In the genomic region with DNA sequence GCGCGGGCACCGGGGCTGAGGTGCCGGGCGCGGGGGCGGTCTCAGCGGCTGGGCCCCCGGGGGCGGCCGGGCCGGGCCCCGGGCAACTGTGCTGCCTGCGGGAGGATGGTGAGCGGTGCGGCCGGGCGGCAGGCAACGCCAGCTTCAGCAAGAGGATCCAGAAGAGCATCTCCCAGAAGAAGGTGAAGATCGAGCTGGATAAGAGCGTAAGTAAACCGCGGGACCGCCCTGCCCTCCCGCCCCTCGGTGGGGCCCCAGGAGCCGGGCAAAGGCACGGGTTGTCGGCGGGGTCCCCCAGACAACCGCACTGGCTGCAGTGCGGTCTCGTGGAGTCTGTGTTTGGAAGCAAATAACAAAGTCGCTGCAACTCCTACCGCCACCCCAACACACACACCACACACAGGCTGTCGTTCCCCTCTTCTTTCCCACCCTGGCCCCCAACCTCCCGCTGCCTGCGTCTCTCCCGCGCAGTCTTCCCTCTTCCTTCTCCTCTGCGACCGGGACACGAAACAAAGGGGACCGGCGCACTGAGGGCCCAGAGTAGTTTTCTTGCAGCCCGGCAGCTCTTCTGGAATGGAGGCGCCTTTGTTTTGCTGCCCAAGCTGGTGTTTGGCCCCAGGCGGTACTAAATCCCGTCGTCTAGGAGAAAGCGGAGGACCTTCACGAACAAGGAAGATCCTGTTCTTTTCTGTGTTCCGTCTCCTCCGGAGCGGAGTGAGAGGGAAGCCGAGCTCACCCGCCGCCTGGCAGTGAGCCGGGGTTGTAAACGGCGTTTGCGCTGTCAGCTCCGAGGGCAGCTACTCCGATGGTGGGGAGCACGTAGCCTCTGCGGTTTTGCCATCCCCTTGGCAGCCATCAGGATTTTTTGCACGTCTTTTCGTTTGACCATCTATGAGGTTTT, we compare ENCODE assay signal across 8 cellular contexts. TPM values are rescaled to one million over a fixed set of nuclear protein-coding genes. Genes with fewer than 3 reads are reported as not detected.
DNase-seq lines count a peak whose midpoint lies in the region; ATAC-seq and TF ChIP-seq lines count a peak whose summit lies in the region.

No MANE protein-coding gene starts in this region.

- no peaks in the 10 kb centered on the region for H3K36me3 ChIP-seq in mucosa of descending colon (ENCODE audit: low read depth)

- H3K4me3 Mint-ChIP-seq in stimulated activated naive B cell treated with anti-CD40 and anti-IgM and Interleukin-4, amounts not matched to agents 10 μg/mL and 1 μg/mL and 100 μg/mL, for 72 hours: peak overlapping the region; percentile 99 to 100

- no peak for TF ChIP-seq CTCF in mucosa of descending colon (IDR thresholded peaks at IDR 0.05)

- H3K9me3 ChIP-seq in mucosa of descending colon: no peaks in the 10 kb centered on the region

- peaks cover 7% of the 10 kb centered on the region for H3K4me1 ChIP-seq in mucosa of descending colon (ENCODE audit: low read depth)

- H3K4me1 Mint-ChIP-seq in stimulated activated naive B cell treated with anti-CD40 and anti-IgM and Interleukin-4, amounts not matched to agents 10 μg/mL and 1 μg/mL and 100 μg/mL, for 72 hours: peaks cover 5 to 17% of the 10 kb centered on the region in 2 donors

- H3K27ac ChIP-seq in epithelial cell of prostate: peak overlapping the region; percentile 79

- DNase-seq in C1 segment of cervical spinal cord (lab: John Stamatoyannopoulos, UW): peak in 13 of 14 donors; percentile 40 to 86 (median 78)
- DNase-seq in GM19238 (ENCODE audit: insufficient read length, low spot score): peak; percentile 34
- DNase-seq in NOMO-1 treated with dmso at 0.1 percent for 144 hours (lab: John Stamatoyannopoulos, UW; ENCODE audit: unreplicated experiment): peak; percentile 36
- peak; percentile 26 for DNase-seq in activated T-cell treated with anti-CD3 and anti-CD28 coated beads for 48 hours (ENCODE audit: low read depth)
- no peak for DNase-seq in epithelial cell of prostate (ENCODE audit: low read depth, low spot score)
- DNase-seq in mucosa of descending colon: peak; percentile 74 to 80 (median 79)
- DNase-seq in stimulated activated naive B cell treated with anti-CD40 and anti-IgM and Interleukin-4, amounts not matched to agents 10 μg/mL and 1 μg/mL and 100 μg/mL, for 72 hours: peak; percentile 17

- peaks cover 2 to 6% of the 10 kb centered on the region in 2 donors for H3K36me3 Mint-ChIP-seq in stimulated activated naive B cell treated with anti-CD40 and anti-IgM and Interleukin-4, amounts not matched to agents 10 μg/mL and 1 μg/mL and 100 μg/mL, for 72 hours

- peaks cover 0 to 5% of the 10 kb centered on the region in 2 donors for H3K27me3 Mint-ChIP-seq in stimulated activated naive B cell treated with anti-CD40 and anti-IgM and Interleukin-4, amounts not matched to agents 10 μg/mL and 1 μg/mL and 100 μg/mL, for 72 hours

- ATAC-seq in HG03378 (IDR thresholded peaks at IDR 0.05; ENCODE audit: unreplicated experiment) (peak; percentile 11), mucosa of descending colon (peak; percentile 35)
- ATAC-seq in stimulated activated naive B cell treated with anti-CD40 and anti-IgM and Interleukin-4, amounts not matched to agents 10 μg/mL and 1 μg/mL and 100 μg/mL, for 72 hours (replicated peaks): peak; percentile 12 to 16

- intact Hi-C loops in mucosa of descending colon (cut with DNase I, micrococcal nuclease): no loop called here

- H3K9me3 Mint-ChIP-seq in stimulated activated naive B cell treated with anti-CD40 and anti-IgM and Interleukin-4, amounts not matched to agents 10 μg/mL and 1 μg/mL and 100 μg/mL, for 72 hours: no peaks in the 10 kb centered on the region

- peak overlapping the region; percentile 69 for H3K4me3 ChIP-seq in mucosa of descending colon

- H3K27ac Mint-ChIP-seq in stimulated activated naive B cell treated with anti-CD40 and anti-IgM and Interleukin-4, amounts not matched to agents 10 μg/mL and 1 μg/mL and 100 μg/mL, for 72 hours: peak overlapping the region; percentile 85

RNA-seq across cellular contexts. Expression of a gene that starts 0.8 kb away (rescaled TPM):
- 10 to 100 TPM in 2 of 3 donors, 1 to 10 TPM in 1; 3.8 to 22.6 (median 12.4) TPM for total RNA-seq in mucosa of descending colon

RNA-seq across cellular contexts. Expression of a gene that starts 27.4 kb away (rescaled TPM):
- total RNA-seq in mucosa of descending colon: 1 to 10 TPM in 1 of 3 donors, under 1 TPM in 2; 0.06 to 3.4 (median 0.41) TPM

RNA-seq across cellular contexts. Expression of a gene that starts 37.4 kb away (rescaled TPM):
- total RNA-seq in mucosa of descending colon: 100 to 1,000 TPM in 1 of 3 donors, 10 to 100 TPM in 2; 42.0 to 113 (median 54.4) TPM
